ENCODE assay signal across 27 cellular contexts in genomic region chr3:182941719-182942118, GRCh38.
"Had no signal": no experiment of that assay in that cellular context is flagged by ENCODE, and none has a peak within 500 bp of the region (broad histone marks: within the 10 kb centered on the region; RNA-seq: fewer than 3 reads in every experiment).

No MANE protein-coding gene starts in this region.

- H3K27me3 ChIP-seq: colonic mucosa, dorsolateral prefrontal cortex, esophagus muscularis mucosa, esophagus squamous epithelium, foreskin keratinocyte, gastrocnemius medialis, gastroesophageal sphincter, heart left ventricle, heart right ventricle, hepatocyte had no signal

- H3K27ac ChIP-seq: colonic mucosa, coronary artery, dorsolateral prefrontal cortex, epithelial cell of prostate, esophagus muscularis mucosa, esophagus squamous epithelium, foreskin keratinocyte, gastrocnemius medialis, gastroesophageal sphincter, heart left ventricle, heart right ventricle, hepatocyte had no signal

- H3K4me3 ChIP-seq: colonic mucosa, coronary artery, dorsolateral prefrontal cortex, esophagus muscularis mucosa, esophagus squamous epithelium, gastrocnemius medialis, gastroesophageal sphincter, heart left ventricle, heart right ventricle, hepatocyte had no signal

- FAIRE-seq: endometrium, endothelial cell of umbilical vein had no signal

- DNase-seq: colonic mucosa; cortex of kidney; dermis blood vessel endothelial cell; dorsolateral prefrontal cortex; effector CD4-positive, alpha-beta T cell; effector CD8-positive, alpha-beta T cell; effector memory CD4-positive, alpha-beta T cell; effector memory CD8-positive, alpha-beta T cell; endodermal cell; erythroblast; esophagus squamous epithelium; foreskin fibroblast; foreskin melanocyte; gastrocnemius medialis; glutamatergic neuron; head of caudate nucleus; heart left ventricle; heart right ventricle had no signal

- H3K4me2 ChIP-seq: hepatocyte had no signal

- H3K79me2 ChIP-seq: hepatocyte had no signal

- H3K36me3 ChIP-seq: colonic mucosa had no signal

- H3K9me3 ChIP-seq: colonic mucosa, esophagus muscularis mucosa, esophagus squamous epithelium, gastrocnemius medialis, gastroesophageal sphincter, heart left ventricle, heart right ventricle had no signal

- H3K4me1 ChIP-seq: colonic mucosa, esophagus muscularis mucosa, gastroesophageal sphincter had no signal

- ATAC-seq: effector memory CD8-positive, alpha-beta T cell; esophagus mucosa; foreskin keratinocyte; gastrocnemius medialis; gastroesophageal sphincter; heart left ventricle; heart right ventricle had no signal

- H2AFZ ChIP-seq: hepatocyte had no signal
